ENCODE assay signal across 8 cellular contexts in genomic region chr3:49469876-49470713, GRCh38. TPM values are rescaled to one million over a fixed set of nuclear protein-coding genes. Genes with fewer than 3 reads are reported as not detected.
DNase-seq lines count a peak whose midpoint lies in the region; ATAC-seq and TF ChIP-seq lines count a peak whose summit lies in the region.

TSS of gene DAG1 (plus strand) at chr3:49470267. CDS start at chr3:49510535, 40,268 bp downstream.

- H3K9me3 ChIP-seq in heart right ventricle (no peaks in the 10 kb centered on the region), upper lobe of left lung (no peaks in the 10 kb centered on the region)

- no peaks in the 10 kb centered on the region for H3K36me3 ChIP-seq in heart right ventricle
- H3K36me3 ChIP-seq in upper lobe of left lung, result peaks cover 0 to 4% (median 0%) of the 10 kb centered on the region in 4 donors

- peak within 1 kb of the TSS; percentile 39 to 94 (median 80) for H3K4me3 ChIP-seq in heart right ventricle
- peak within 1 kb of the TSS; percentile 75 to 95 (median 85) for H3K4me3 ChIP-seq in upper lobe of left lung

- TF ChIP-seq EP300 in upper lobe of left lung (IDR thresholded peaks at IDR 0.05), result peak in 1 of 4 donors; percentile 6

- ATAC-seq in HG02884 (IDR thresholded peaks at IDR 0.05; ENCODE audit: unreplicated experiment), result peak; percentile 77
- ATAC-seq in heart right ventricle, result peak; percentile 88 to 95 (median 92)
- peak; percentile 96 for ATAC-seq in upper lobe of left lung (ENCODE audit: low FRiP score in 2 of 2)

- 0% methylated on average over 98 to 109 of the region's 109 CpGs for WGBS in heart right ventricle, 2 donors
- WGBS in upper lobe of left lung, 2 donors, result 1% methylated on average over 55 of the region's 109 CpGs; no CpG with 5 or more reads in 1 of the 2 donors

- H3K27me3 ChIP-seq in heart right ventricle (no peaks in the 10 kb centered on the region), upper lobe of left lung (no peaks in the 10 kb centered on the region)

- intact Hi-C loops in T-helper 1 cell treated with Interleukin-12 subunit alpha and Interleukin-12 subunit beta and Interleukin-4 antibody, amounts not matched to agents 30 ng/mL and 1 ng/mL, for 36 hours (cut with micrococcal nuclease), result loop anchor here (1.0 to 10.0 kb wide), 19 partner anchors 21 to 1097 kb away; partner anchors contain the start of genes APEH, BSN, C3orf18 and CCDC71
- intact Hi-C loops in heart right ventricle (cut with DNase I), result loop anchor here in 2 of 10 donors (5.0 to 10.0 kb wide), 2 partner anchors 202 to 205 kb away; partner anchors contain the start of gene APEH (in 2 of the 2)
- intact Hi-C loops in posterior vena cava (cut with DNase I), result loop anchor here in 1 of 2 donors (1.0 to 10.0 kb wide), 2 partner anchors 17 to 305 kb away; partner anchors contain the start of gene CCDC71

- H3K27ac ChIP-seq in heart right ventricle (peak within 1 kb of the TSS; percentile 86 to 100 (median 98)), upper lobe of left lung (peak within 1 kb of the TSS; percentile 96 to 99 (median 96))

- TF ChIP-seq CTCF in heart right ventricle (IDR thresholded peaks at IDR 0.05) (no peak), upper lobe of left lung (IDR thresholded peaks at IDR 0.05) (peak in 4 of 6 experiments; percentile 21 to 42 (median 32))

- peak; percentile 84 for TF ChIP-seq POLR2A in GM15510 (IDR thresholded peaks at IDR 0.05; ENCODE audit: borderline replicate concordance, extremely low read depth, insufficient read length)
- peak in 3 of 4 donors; percentile 54 to 93 (median 69) for TF ChIP-seq POLR2A in upper lobe of left lung (IDR thresholded peaks at IDR 0.05)

- H3K4me1 ChIP-seq in heart right ventricle (peaks cover 14 to 49% (median 43%) of the 10 kb centered on the region in 9 donors), upper lobe of left lung (peaks cover 28 to 48% (median 36%) of the 10 kb centered on the region in 4 donors)

- peak; percentile 28 for DNase-seq in NCI-H1694 (lab: John Stamatoyannopoulos, UW)
- DNase-seq in amniotic epithelial cell (ENCODE audit: low read depth), result peak; percentile 94
- peak; percentile 98 to 99 for DNase-seq in heart right ventricle
- peak; percentile 99 for DNase-seq in posterior vena cava (ENCODE audit: low spot score)
- peak; percentile 98 to 99 for DNase-seq in upper lobe of left lung

RNA-seq across cellular contexts. Expression of gene DAG1, which starts in this region (rescaled TPM):
- total RNA-seq in T-helper 1 cell treated with Interleukin-12 subunit alpha and Interleukin-12 subunit beta and Interleukin-4 antibody, amounts not matched to agents 30 ng/mL and 1 ng/mL, for 36 hours, result 19.2 and 22.4 TPM in 2 replicates
- total RNA-seq in heart right ventricle (100 to 1,000 TPM; 118 to 173 (median 139) TPM), posterior vena cava (10 to 100 TPM; 90.8 to 92.8 TPM), upper lobe of left lung (100 to 1,000 TPM in 1 of 6 donors, 10 to 100 TPM in 5; 22.0 to 104 (median 73.5) TPM)
- 10 to 100 TPM; 37.7 to 50.9 TPM for polyA plus RNA-seq in heart right ventricle

Comparison
In these comparisons a context has a peak if more than half of its experiments do, and no peak if none do; other contexts are left out.
1. Peak in every context shown above with its lines: DNase-seq, ATAC-seq, H3K4me3 ChIP-seq and H3K27ac ChIP-seq.
2. DNase-seq: peak in every context shown above with its lines; median percentile 99 in posterior vena cava; 98 in heart right ventricle; 98 in upper lobe of left lung; 94 in amniotic epithelial cell; 28 in NCI-H1694.
3. CTCF ChIP-seq: peak in upper lobe of left lung (4 of 6); none in heart right ventricle (0 of 9).